10 cellular contexts compared by ENCODE assay signal in the genomic region with DNA sequence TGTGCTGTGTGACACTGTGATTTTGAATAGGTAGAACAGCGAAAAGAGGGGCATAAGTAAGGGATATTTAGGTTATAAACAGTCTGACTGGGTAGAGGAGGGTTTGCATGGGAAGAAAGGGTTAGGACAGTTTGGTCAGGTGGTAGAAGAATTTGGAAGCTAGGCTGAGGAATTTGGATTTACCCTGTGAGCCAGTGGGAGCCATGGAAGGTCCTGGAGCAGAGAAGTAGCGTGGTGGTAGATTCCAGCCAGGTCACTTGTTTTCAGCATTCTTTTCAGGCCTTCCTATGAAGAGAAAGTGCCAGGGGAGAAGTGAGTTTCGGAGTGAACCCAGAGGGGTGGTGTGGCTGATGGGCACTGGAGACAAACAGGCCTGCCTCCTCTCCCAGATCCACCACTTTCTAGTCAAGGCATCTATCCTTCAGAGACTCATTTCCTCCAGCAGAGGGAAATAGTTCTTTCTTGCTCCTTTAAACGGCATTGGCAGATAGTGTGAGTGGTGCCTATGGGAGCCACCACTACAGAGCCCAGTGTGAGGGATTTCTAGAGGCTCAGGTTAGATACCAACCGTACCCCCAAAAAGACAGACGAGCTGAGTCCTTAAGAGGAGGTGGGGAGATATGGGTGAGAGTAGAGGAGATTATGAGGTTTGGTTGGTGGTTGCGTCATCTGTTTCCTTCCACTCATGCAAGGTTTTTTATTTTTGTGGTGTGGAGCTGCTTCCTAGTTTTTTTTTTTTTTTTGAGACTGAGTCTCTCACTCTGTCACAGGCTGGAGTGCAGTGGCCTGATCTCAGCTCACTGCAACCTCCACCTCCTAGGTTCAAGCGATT. TPM values are rescaled to one million over a fixed set of nuclear protein-coding genes. Genes with fewer than 3 reads are reported as not detected.
DNase-seq lines count a peak whose midpoint lies in the region; ATAC-seq, FAIRE-seq and TF ChIP-seq lines count a peak whose summit lies in the region.
"Had no signal": no experiment of that assay in that cellular context is flagged by ENCODE, and none has a peak within 500 bp of the region (broad histone marks: within the 10 kb centered on the region; RNA-seq: fewer than 3 reads in every experiment).

No MANE protein-coding gene starts in this region.

- TF ChIP-seq CTCF in K562 (IDR thresholded peaks at IDR 0.05 in 2 of 3, conservative IDR thresholded peaks at IDR 0.05 in 1 of 3; ENCODE audit: insufficient read depth in 2 of 3, low read depth in 1 of 3, low read length in 3 of 3) (no peak), neutrophil (IDR thresholded peaks at IDR 0.05) (no peak), omental fat pad (IDR thresholded peaks at IDR 0.05) (no peak)

- H3K9me1 ChIP-seq in K562 (ENCODE audit: control insufficient read depth, insufficient read depth, low read length) = no peaks in the 10 kb centered on the region

- POLR2A ChIA-PET in K562 (lab: Yijun Ruan, JAX) = interaction anchor here (0.7 kb wide), 1 partner anchor 168 kb away, joined by 3 read pairs; no protein-coding TSS in a partner anchor

- FAIRE-seq in GM18507 (lab: Jason Lieb, UNC) = peak; percentile 48
- no peak for FAIRE-seq in K562 (lab: Jason Lieb, UNC)

- ATAC-seq in K562 = peak; percentile 15; the same call in 2 of the 3 replicates
- no peak for ATAC-seq in GM21529 (IDR thresholded peaks at IDR 0.05; ENCODE audit: unreplicated experiment)
- no peak for ATAC-seq in omental fat pad (ENCODE audit: low FRiP score)

- H3K9me3 ChIP-seq in K562 (replicated peaks; ENCODE audit: control insufficient read depth, insufficient read depth, low read depth, low read length) = no peaks in the 10 kb centered on the region
- H3K9me3 ChIP-seq in neutrophil = no peaks in the 10 kb centered on the region

- TF ChIP-seq RAD21 in K562 (CRISPR knock-in tag; conservative IDR thresholded peaks at IDR 0.05 in 1 of 2, IDR thresholded peaks at IDR 0.05 in 1 of 2) = no peak

- H3K27ac ChIP-seq in K562 (ENCODE audit: extremely low read depth, low read depth, low read length) (no peak overlapping the region), neutrophil (peak overlapping the region; percentile 94)

- 61% methylated on average over 5 of the region's 8 CpGs for WGBS in K562 (ENCODE audit: insufficient coverage, low coverage, missing lambda C conversion rate)

- H3K36me3 ChIP-seq in K562 (ENCODE audit: control insufficient read depth, insufficient read depth, low read length) (no peaks in the 10 kb centered on the region), neutrophil (no peaks in the 10 kb centered on the region)

- DNase-seq in GM18507 (ENCODE audit: extremely low spot score, insufficient read length, low read depth) = no peak
- DNase-seq in NOMO-1 (lab: John Stamatoyannopoulos, UW; ENCODE audit: unreplicated experiment in 2 of 2) = peak; percentile 75 to 87
- DNase-seq in K562 (ENCODE audit: extremely low read depth in 1 of 4, low spot score in 3 of 4) = no peak
- DNase-seq in omental fat pad (ENCODE audit: low spot score) = no peak
- no peak for DNase-seq in Ammon's horn (ENCODE audit: low spot score)
- no peak for DNase-seq in stimulated activated CD4-positive, alpha-beta T cell treated with anti-CD3 and anti-CD28 coated beads, Interleukin-2, amount 100 ng/mL, for 24 hours
- DNase-seq: activated effector memory CD4-positive, alpha-beta T cell treated with anti-CD3 and anti-CD28 coated beads, Interleukin-2, amount 50 U/mL, for 16 hours; NCI-H748 treated with DMSO at 0.1 percent for 48 hours had no signal

- no peaks in the 10 kb centered on the region; the same call in 1 of the 2 replicates for H4K20me1 ChIP-seq in K562 (replicated peaks; ENCODE audit: control insufficient read depth, insufficient read depth, low read length)

- H3K79me2 ChIP-seq in K562 (ENCODE audit: control insufficient read depth, insufficient read depth, low read length) = no peaks in the 10 kb centered on the region; the same call in 2 of the 3 replicates

- H3K4me1 ChIP-seq in K562 (replicated peaks in 1 of 2; ENCODE audit: control insufficient read depth in 2 of 2, insufficient read depth in 2 of 2, low read length in 2 of 2) (peaks cover 0 to 17% of the 10 kb centered on the region in 2 experiments; a peak in 3 of 5 replicates), neutrophil (ENCODE audit: control insufficient read depth in 1 of 2, insufficient read depth in 1 of 2, low read depth in 1 of 2, low read length in 1 of 2) (peaks cover 78 to 83% of the 10 kb centered on the region in 2 experiments)

- CTCF ChIA-PET in K562 (lab: Yijun Ruan, JAX; ENCODE audit: low intra/inter-chr PET ratio) = no interaction called here

- intact Hi-C loops in K562 (cut with micrococcal nuclease) = no loop called here

- no peak for TF ChIP-seq POLR2A in K562 (conservative IDR thresholded peaks at IDR 0.05)

- no peak overlapping the region for H3K9ac ChIP-seq in K562 (ENCODE audit: insufficient read depth in 1 of 2, low read depth in 2 of 2, low read length in 2 of 2)

- in situ Hi-C loops in K562 (cut with MboI) = no loop called here

- no peak for TF ChIP-seq EP300 in K562 (IDR thresholded peaks at IDR 0.05; ENCODE audit: low read length)

- no peak overlapping the region for H2AFZ ChIP-seq in K562 (ENCODE audit: low read depth, low read length)

- no peaks in the 10 kb centered on the region for H3K27me3 ChIP-seq in K562 (ENCODE audit: control insufficient read depth in 2 of 2, insufficient read depth in 2 of 2, low read length in 2 of 2)
- no peaks in the 10 kb centered on the region for H3K27me3 ChIP-seq in neutrophil

- no peak overlapping the region for H3K4me2 ChIP-seq in K562 (ENCODE audit: insufficient read depth, low read length)

- no TSS peak for BruUV-seq in K562 (replicated peaks; lab: Mats Ljungman, UMichigan)

- no peak overlapping the region for H3K4me3 ChIP-seq in K562
- H3K4me3 ChIP-seq in neutrophil (ENCODE audit: low read depth in 1 of 2, low read length in 1 of 2) = peak overlapping the region; percentile 67

RNA-seq across cellular contexts. Expression of gene PXK, which starts 21.2 kb away (rescaled TPM):
- total RNA-seq in K562 (2011; cell fraction: chromatin; rRNA removed; ENCODE audit: low replicate concordance) = 19.9 and 36.7 TPM in 2 replicates
- total RNA-seq in K562 (2011; cell fraction: nucleolus; rRNA removed) = 8.7 and 14.6 TPM in 2 replicates
- total RNA-seq in K562 (2011; cell fraction: nucleoplasm; rRNA removed) = 18.6 and 35.0 TPM in 2 replicates
- total RNA-seq in K562 (2014; rRNA removed) (11.3 and 12.4 TPM in 2 replicates), K562 (2014; rRNA removed; fragmentation: Illumina TruSeq; extraction: Trizol) (12.9 and 15.3 TPM in 2 replicates), K562 (2015; rRNA removed; fragmentation: Illumina TruSeq; extraction: Trizol) (9.7 and 10.0 TPM in 2 replicates), K562 (2021) (10.8 and 14.0 TPM in 2 replicates), omental fat pad (10 to 100 TPM; 25.3 to 51.2 (median 39.3) TPM)
- polyA plus RNA-seq in K562 (2011; rRNA removed) (10.6 and 11.1 TPM in 2 replicates), K562 (2014; fragmentation: Illumina TruSeq; extraction: Trizol) (15.3 and 19.9 TPM in 2 replicates), K562 (2014; fragmentation: Nextera tagmentation; extraction: Ambion mirVana) (1 to 10 TPM; 3.3 to 4.8 TPM), K562 (2014; rRNA removed) (12.7 and 14.5 TPM in 2 replicates)
- 7.0 and 8.9 TPM in 2 replicates for polyA plus RNA-seq in K562 (2011; cell fraction: cytosol; rRNA removed)
- 13.1 and 15.3 TPM in 2 replicates for polyA plus RNA-seq in K562 (2011; cell fraction: nucleus; rRNA removed)
- 6.3 and 17.9 TPM in 2 replicates for polyA plus RNA-seq in K562 (2012)
- polyA minus RNA-seq in K562 (2011; rRNA and poly(A)+ RNA removed) = 13.2 and 15.9 TPM in 2 replicates
- 6.5 and 8.0 TPM in 2 replicates for polyA minus RNA-seq in K562 (2011; cell fraction: cytosol; rRNA and poly(A)+ RNA removed)
- 7.7 and 11.8 TPM in 2 replicates for polyA minus RNA-seq in K562 (2011; cell fraction: nucleus; rRNA and poly(A)+ RNA removed)

RNA-seq across cellular contexts. Expression of gene HTD2, which starts 47.6 kb away (rescaled TPM):
- total RNA-seq in K562 (2011; cell fraction: chromatin; rRNA removed; ENCODE audit: low replicate concordance) = 7.2 and 11.2 TPM in 2 replicates
- 3.0 and 3.2 TPM in 2 replicates for total RNA-seq in K562 (2011; cell fraction: nucleolus; rRNA removed)
- 3.2 and 5.1 TPM in 2 replicates for total RNA-seq in K562 (2011; cell fraction: nucleoplasm; rRNA removed)
- total RNA-seq in K562 (2014; rRNA removed) (1.8 and 2.7 TPM in 2 replicates), K562 (2014; rRNA removed; fragmentation: Illumina TruSeq; extraction: Trizol) (10.5 and 12.7 TPM in 2 replicates), K562 (2015; rRNA removed; fragmentation: Illumina TruSeq; extraction: Trizol) (5.8 and 6.9 TPM in 2 replicates), K562 (2021) (8.3 and 9.6 TPM in 2 replicates), omental fat pad (10 to 100 TPM in 2 of 4 donors, 1 to 10 TPM in 2; 8.4 to 12.6 (median 10.4) TPM)
- polyA plus RNA-seq in K562 (2011; rRNA removed) (9.4 and 11.6 TPM in 2 replicates), K562 (2014; fragmentation: Illumina TruSeq; extraction: Trizol) (2.2 and 6.8 TPM in 2 replicates), K562 (2014; fragmentation: Nextera tagmentation; extraction: Ambion mirVana) (10 to 100 TPM; 13.9 to 22.8 TPM), K562 (2014; rRNA removed) (5.8 and 8.0 TPM in 2 replicates)
- polyA plus RNA-seq in K562 (2011; cell fraction: cytosol; rRNA removed) = 4.4 and 7.8 TPM in 2 replicates
- 2.4 and 4.5 TPM in 2 replicates for polyA plus RNA-seq in K562 (2011; cell fraction: nucleus; rRNA removed)
- 3.4 and 4.9 TPM in 2 replicates for polyA plus RNA-seq in K562 (2012)
- 7.5 and 9.7 TPM in 2 replicates for polyA minus RNA-seq in K562 (2011; rRNA and poly(A)+ RNA removed)
- polyA minus RNA-seq in K562 (2011; cell fraction: cytosol; rRNA and poly(A)+ RNA removed) = 2.0 TPM in 1 of 2 replicates, not detected in the other
- 1.5 and 2.2 TPM in 2 replicates for polyA minus RNA-seq in K562 (2011; cell fraction: nucleus; rRNA and poly(A)+ RNA removed)

RNA-seq across cellular contexts. Expression of gene RPP14, which starts 47.9 kb away (rescaled TPM):
- 25.4 and 29.4 TPM in 2 replicates for total RNA-seq in K562 (2011; cell fraction: chromatin; rRNA removed; ENCODE audit: low replicate concordance)
- 14.8 and 18.0 TPM in 2 replicates for total RNA-seq in K562 (2011; cell fraction: nucleolus; rRNA removed)
- 24.8 and 46.7 TPM in 2 replicates for total RNA-seq in K562 (2011; cell fraction: nucleoplasm; rRNA removed)
- total RNA-seq in K562 (2014; rRNA removed) = 13.9 and 15.9 TPM in 2 replicates
- 13.5 and 15.5 TPM in 2 replicates for total RNA-seq in K562 (2014; rRNA removed; fragmentation: Illumina TruSeq; extraction: Trizol)
- 19.9 and 20.4 TPM in 2 replicates for total RNA-seq in K562 (2015; rRNA removed; fragmentation: Illumina TruSeq; extraction: Trizol)
- 14.9 and 17.0 TPM in 2 replicates for total RNA-seq in K562 (2021)
- 14.7 and 18.9 TPM in 2 replicates for polyA plus RNA-seq in K562 (2011; rRNA removed)
- 6.3 and 12.9 TPM in 2 replicates for polyA plus RNA-seq in K562 (2011; cell fraction: cytosol; rRNA removed)
- polyA plus RNA-seq in K562 (2011; cell fraction: nucleus; rRNA removed) = 6.7 and 9.4 TPM in 2 replicates
- polyA plus RNA-seq in K562 (2012) = 6.3 and 9.3 TPM in 2 replicates
- 14.6 and 15.4 TPM in 2 replicates for polyA plus RNA-seq in K562 (2014; fragmentation: Illumina TruSeq; extraction: Trizol)
- polyA plus RNA-seq in K562 (2014; fragmentation: Nextera tagmentation; extraction: Ambion mirVana) = 10 to 100 TPM; 20.5 to 20.8 TPM
- polyA plus RNA-seq in K562 (2014; rRNA removed) = 15.1 and 19.0 TPM in 2 replicates
- 17.9 and 18.2 TPM in 2 replicates for polyA minus RNA-seq in K562 (2011; rRNA and poly(A)+ RNA removed)
- polyA minus RNA-seq in K562 (2011; cell fraction: cytosol; rRNA and poly(A)+ RNA removed) = 5.6 and 8.6 TPM in 2 replicates
- 5.0 and 7.9 TPM in 2 replicates for polyA minus RNA-seq in K562 (2011; cell fraction: nucleus; rRNA and poly(A)+ RNA removed)
- 10 to 100 TPM in 1 of 4 donors, 1 to 10 TPM in 3; 8.1 to 12.5 (median 8.8) TPM for total RNA-seq in omental fat pad

Comparison
In these comparisons a context has a peak if more than half of its experiments do, and no peak if none do; other contexts are left out.
1. DNase-seq: peak in NOMO-1 (2 of 2); none in GM18507 (single experiment), K562 (0 of 4), omental fat pad (single experiment), Ammon's horn (single experiment) and stimulated activated CD4-positive, alpha-beta T cell treated with anti-CD3 and anti-CD28 coated beads, Interleukin-2, amount 100 ng/mL, for 24 hours (0 of 2).